Comparison of ENCODE assay signal across 11 cellular contexts in the genomic region with DNA sequence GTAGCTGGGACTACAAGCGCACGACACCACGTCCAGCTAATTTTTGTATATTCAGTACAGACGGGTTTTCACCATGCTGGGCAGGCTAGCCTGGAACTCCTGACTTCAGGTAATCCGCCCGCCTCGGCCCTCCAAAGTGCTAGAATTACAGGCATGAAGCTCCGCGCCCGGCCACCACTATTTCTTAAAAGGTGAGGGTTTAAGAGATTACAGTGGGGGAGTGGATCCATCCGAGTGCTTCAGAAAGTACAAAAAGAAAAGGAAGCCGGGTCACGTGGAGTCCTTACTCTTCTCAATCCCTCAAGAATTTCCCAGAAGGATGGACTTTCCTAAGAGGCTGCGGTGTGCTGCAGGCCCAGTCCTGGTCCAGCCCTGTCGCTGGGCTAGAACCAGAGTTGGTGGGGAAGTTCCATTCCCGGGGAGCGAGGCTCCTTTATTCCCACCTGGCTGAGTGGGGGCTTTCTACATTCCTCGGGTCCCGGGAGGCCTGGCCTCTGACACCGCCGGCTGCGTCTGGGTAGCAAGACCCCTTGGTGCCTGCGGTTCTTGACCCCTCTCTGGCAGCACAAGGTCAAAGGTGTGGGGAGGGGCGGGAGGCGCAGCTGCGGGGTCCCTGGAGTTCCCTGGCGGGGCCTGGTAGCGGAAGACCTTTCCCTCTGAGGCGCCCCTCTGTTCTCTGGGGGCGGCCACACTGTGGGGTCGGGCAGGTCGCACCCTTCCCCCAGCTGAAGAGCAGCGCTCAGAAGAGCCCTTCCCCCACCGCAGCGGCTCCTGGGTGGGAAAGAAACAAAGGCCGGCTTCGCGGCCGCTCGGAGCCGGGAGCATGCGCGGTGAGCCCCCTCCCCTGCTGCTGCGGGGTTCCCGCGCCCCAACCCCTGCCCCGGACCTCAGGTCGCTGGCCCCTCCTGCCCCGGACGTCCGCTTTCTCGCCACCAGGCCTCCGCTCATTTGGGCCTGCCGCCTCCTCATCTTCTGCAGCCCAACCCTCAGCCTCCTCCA.
DNase-seq lines count a peak whose midpoint lies in the region; ATAC-seq and TF ChIP-seq lines count a peak whose summit lies in the region.
"Had no signal": no experiment of that assay in that cellular context is flagged by ENCODE, and none has a peak within 500 bp of the region (broad histone marks: within the 10 kb centered on the region; RNA-seq: fewer than 3 reads in every experiment).

No MANE protein-coding gene starts in this region.

- peaks cover 57% of the 10 kb centered on the region for H3K4me1 ChIP-seq in CD4-positive, CD25-positive, alpha-beta regulatory T cell (ENCODE audit: control insufficient read depth, insufficient read depth, low read length, poor library complexity, severe bottlenecking)
- H3K4me1 ChIP-seq in adipocyte (ENCODE audit: control insufficient read depth, insufficient read depth, low read length) (peaks cover 7% of the 10 kb centered on the region), parathyroid adenoma (peaks cover 3% of the 10 kb centered on the region), PC-9 (replicated peaks; ENCODE audit: insufficient read depth) (peaks cover 17% of the 10 kb centered on the region)

- H3F3A ChIP-seq in PC-9 (ENCODE audit: insufficient read depth, low read depth) = peaks cover 17% of the 10 kb centered on the region

- no peak for ATAC-seq in CD4-positive, CD25-positive, alpha-beta regulatory T cell (ENCODE audit: low read depth in 2 of 2)
- no peak for ATAC-seq in HG03342 (IDR thresholded peaks at IDR 0.05; ENCODE audit: unreplicated experiment)
- ATAC-seq in GM18498 (IDR thresholded peaks at IDR 0.05; ENCODE audit: unreplicated experiment) = no peak
- ATAC-seq: activated T-cell treated with anti-CD3 and anti-CD28 coated beads, Interleukin-2, amount 50 U/mL, for 4 hours; HCT116 had no signal

- POLR2A ChIA-PET in PC-9 (lab: Charles Lee; ENCODE audit: unreplicated experiment) = no interaction called here
- POLR2A ChIA-PET in MCF 10A (lab: Yijun Ruan, JAX) = no interaction called here

- H3K9me3 ChIP-seq in CD4-positive, CD25-positive, alpha-beta regulatory T cell (ENCODE audit: control insufficient read depth in 2 of 2, low read length in 2 of 2) = no peaks in the 10 kb centered on the region
- H3K9me3 ChIP-seq in adipocyte (ENCODE audit: control insufficient read depth, low read length) = no peaks in the 10 kb centered on the region
- no peaks in the 10 kb centered on the region for H3K9me3 ChIP-seq in parathyroid adenoma (ENCODE audit: control insufficient read depth, low read length)
- H3K9me3 ChIP-seq in PC-9 (ENCODE audit: insufficient read depth, low read depth) = no peaks in the 10 kb centered on the region

- H3K27me3 Mint-ChIP-seq in CD4-positive, CD25-positive, alpha-beta regulatory T cell = no peaks in the 10 kb centered on the region
- H3K27me3 Mint-ChIP-seq in MCF 10A (ENCODE audit: insufficient read depth, unreplicated experiment) = no peaks in the 10 kb centered on the region

- peaks cover 0 to 1% (median 0%) of the 10 kb centered on the region in 7 donors for H3K9me3 Mint-ChIP-seq in CD4-positive, CD25-positive, alpha-beta regulatory T cell
- H3K9me3 Mint-ChIP-seq in MCF 10A (ENCODE audit: unreplicated experiment) = no peaks in the 10 kb centered on the region
- H3K9me3 Mint-ChIP-seq: activated T-cell treated with anti-CD3 and anti-CD28 coated beads, Interleukin-2, amount 50 U/mL, for 4 hours had no signal

- no peaks in the 10 kb centered on the region for H3K27me3 ChIP-seq in CD4-positive, CD25-positive, alpha-beta regulatory T cell (ENCODE audit: control insufficient read depth, insufficient read depth, low read length)
- no peaks in the 10 kb centered on the region for H3K27me3 ChIP-seq in adipocyte (replicated peaks; ENCODE audit: control insufficient read depth, insufficient read depth, low read length)
- H3K27me3 ChIP-seq in parathyroid adenoma (ENCODE audit: control insufficient read depth, insufficient read depth, low read length) = no peaks in the 10 kb centered on the region
- H3K27me3 ChIP-seq in PC-9 (ENCODE audit: insufficient read depth, low read depth) = no peaks in the 10 kb centered on the region

- H3K4me2 ChIP-seq in parathyroid adenoma (ENCODE audit: low read length) = no peak overlapping the region
- H3K4me2 ChIP-seq in PC-9 = no peak overlapping the region

- no TSS peak for BruUV-seq in PC-9 (replicated peaks; lab: Mats Ljungman, UMichigan)
- no TSS peak for BruUV-seq in MCF 10A (replicated peaks; lab: Mats Ljungman, UMichigan)

- peaks cover 1% of the 10 kb centered on the region for H3K36me3 ChIP-seq in CD4-positive, CD25-positive, alpha-beta regulatory T cell (ENCODE audit: control insufficient read depth, insufficient read depth, low read length)
- H3K36me3 ChIP-seq in adipocyte (ENCODE audit: control insufficient read depth, insufficient read depth, low read length, severe bottlenecking) (no peaks in the 10 kb centered on the region), parathyroid adenoma (ENCODE audit: control insufficient read depth, insufficient read depth, low read length) (no peaks in the 10 kb centered on the region), PC-9 (ENCODE audit: low read depth) (no peaks in the 10 kb centered on the region)

- no peak for TF ChIP-seq CTCF in parathyroid adenoma (IDR thresholded peaks at IDR 0.05)
- TF ChIP-seq CTCF in PC-9 (conservative IDR thresholded peaks at IDR 0.05) = no peak
- no peak for TF ChIP-seq CTCF in MCF 10A (IDR thresholded peaks at IDR 0.05; ENCODE audit: unreplicated experiment)

- H3K9me2 ChIP-seq in PC-9 (ENCODE audit: insufficient read depth) = no peaks in the 10 kb centered on the region

- H3K79me2 ChIP-seq in parathyroid adenoma = no peaks in the 10 kb centered on the region
- no peaks in the 10 kb centered on the region for H3K79me2 ChIP-seq in PC-9 (ENCODE audit: low read depth)

- peak overlapping the region; percentile 35 for H2AFZ ChIP-seq in parathyroid adenoma
- H2AFZ ChIP-seq in PC-9 = no peak overlapping the region

- no peaks in the 10 kb centered on the region for H4K20me1 ChIP-seq in PC-9 (ENCODE audit: insufficient read depth)

- CTCF ChIA-PET in PC-9 (lab: Charles Lee) = no interaction called here
- CTCF ChIA-PET in MCF 10A (lab: Yijun Ruan, JAX) = no interaction called here

- H3K36me3 Mint-ChIP-seq in CD4-positive, CD25-positive, alpha-beta regulatory T cell = peaks cover 10% of the 10 kb centered on the region
- no peaks in the 10 kb centered on the region for H3K36me3 Mint-ChIP-seq in MCF 10A (ENCODE audit: insufficient read depth, unreplicated experiment)

- H3K4me3 ChIP-seq in CD4-positive, CD25-positive, alpha-beta regulatory T cell (ENCODE audit: low read depth, low read length) = no peak overlapping the region
- H3K4me3 ChIP-seq in adipocyte (ENCODE audit: low read length) = peak overlapping the region; percentile 39
- no peak overlapping the region for H3K4me3 ChIP-seq in parathyroid adenoma (ENCODE audit: low read depth, low read length)
- no peak overlapping the region for H3K4me3 ChIP-seq in PC-9

- peak overlapping the region in 2 of 3 donors; percentile 80 to 88 for H3K27ac Mint-ChIP-seq in CD4-positive, CD25-positive, alpha-beta regulatory T cell
- no peak overlapping the region for H3K27ac Mint-ChIP-seq in MCF 10A (ENCODE audit: low read depth, unreplicated experiment)

- intact Hi-C loops in PC-9 (cut with micrococcal nuclease; ENCODE audit: unreplicated experiment) = no loop called here
- intact Hi-C loops in MCF 10A (cut with micrococcal nuclease) = no loop called here

- peaks cover 49 to 90% (median 73%) of the 10 kb centered on the region in 4 donors for H3K4me1 Mint-ChIP-seq in CD4-positive, CD25-positive, alpha-beta regulatory T cell
- no peaks in the 10 kb centered on the region for H3K4me1 Mint-ChIP-seq in MCF 10A (ENCODE audit: insufficient read depth, unreplicated experiment)

- no peak for DNase-seq in CD4-positive, CD25-positive, alpha-beta regulatory T cell
- DNase-seq in adipocyte (ENCODE audit: low read depth) = no peak
- peak in 31 of 51 donors; percentile 10 to 62 (median 33) for DNase-seq in hypothalamus (lab: John Stamatoyannopoulos, UW)
- no peak for DNase-seq in PC-9
- no peak for DNase-seq in MCF 10A (ENCODE audit: unreplicated experiment)
- DNase-seq: activated T-cell treated with anti-CD3 and anti-CD28 coated beads, Interleukin-2, amount 50 U/mL, for 4 hours had no signal

- H3K27ac ChIP-seq in CD4-positive, CD25-positive, alpha-beta regulatory T cell (ENCODE audit: insufficient read depth, low read length, poor library complexity, severe bottlenecking) = no peak overlapping the region
- H3K27ac ChIP-seq in parathyroid adenoma (no peak overlapping the region), PC-9 (no peak overlapping the region)
- H3K27ac ChIP-seq: HL-60 had no signal

- H3K9ac ChIP-seq in adipocyte (ENCODE audit: low read length) (no peak overlapping the region), parathyroid adenoma (no peak overlapping the region)

- H3K4me3 Mint-ChIP-seq in CD4-positive, CD25-positive, alpha-beta regulatory T cell = peak overlapping the region in 1 of 4 donors; percentile 18
- no peak overlapping the region for H3K4me3 Mint-ChIP-seq in MCF 10A (ENCODE audit: unreplicated experiment)
- H3K4me3 Mint-ChIP-seq: activated T-cell treated with anti-CD3 and anti-CD28 coated beads, Interleukin-2, amount 50 U/mL, for 4 hours had no signal

Comparison
In these comparisons a context has a peak if more than half of its experiments do, and no peak if none do; other contexts are left out.
1. DNase-seq: peak in hypothalamus (31 of 51); none in CD4-positive, CD25-positive, alpha-beta regulatory T cell (0 of 3), adipocyte (single experiment), PC-9 (0 of 2) and MCF 10A (single experiment).